Comparison of ENCODE assay signal across 12 cellular contexts in the genomic region with DNA sequence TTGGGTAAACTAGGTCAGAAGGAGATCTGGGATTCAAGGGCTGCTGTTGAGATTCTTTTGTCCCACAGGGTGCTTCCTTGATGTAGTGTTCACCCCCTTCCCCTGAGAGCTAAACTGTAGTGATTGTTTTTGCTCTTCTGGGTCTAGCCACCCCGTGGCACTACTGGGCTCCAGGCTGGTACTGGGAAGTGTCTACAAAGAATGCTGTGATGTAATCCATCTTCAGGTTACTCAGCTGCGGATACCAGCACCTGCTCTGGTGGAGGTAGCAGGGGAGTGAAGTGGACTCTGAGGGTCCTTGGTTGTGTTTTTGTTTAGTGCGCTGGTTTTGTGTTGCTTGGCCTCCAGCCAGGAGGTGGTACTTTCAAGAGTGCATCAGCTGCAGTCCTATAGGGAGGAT.
DNase-seq lines count a peak whose midpoint lies in the region; ATAC-seq and TF ChIP-seq lines count a peak whose summit lies in the region.
"Had no signal": no experiment of that assay in that cellular context is flagged by ENCODE, and none has a peak within 500 bp of the region (broad histone marks: within the 10 kb centered on the region; RNA-seq: fewer than 3 reads in every experiment).

No MANE protein-coding gene starts in this region.

- H3K4me3 Mint-ChIP-seq in nephron, result no peak overlapping the region
- H3K4me3 Mint-ChIP-seq: activated CD4-positive, alpha-beta T cell treated with anti-CD3 and anti-CD28 coated beads, Interleukin-2, amount 10 ng/mL, durations not matched to agents 7 days and 5 days; IgD-negative memory B cell had no signal

- peak overlapping the region; percentile 65 for H3K27ac ChIP-seq in RWPE1

- TF ChIP-seq CTCF in RWPE1 (conservative IDR thresholded peaks at IDR 0.05; ENCODE audit: low read depth) (no peak), nephron (IDR thresholded peaks at IDR 0.05; ENCODE audit: unreplicated experiment in 3 of 3) (no peak)

- ATAC-seq in GM18519 (IDR thresholded peaks at IDR 0.05; ENCODE audit: low FRiP score, unreplicated experiment) (peak; percentile 9), HG02610 (IDR thresholded peaks at IDR 0.05; ENCODE audit: unreplicated experiment) (peak; percentile 3)

- DNase-seq in RWPE1 (ENCODE audit: low spot score), result no peak
- no peak for DNase-seq in AG20443 (ENCODE audit: low spot score)
- no peak for DNase-seq in NCI-H446 treated with DMSO at 0.1 percent for 48 hours (lab: John Stamatoyannopoulos, UW)
- DNase-seq in central memory CD4-positive, alpha-beta T cell, result no peak
- DNase-seq: NCI-H524 treated with DMSO at 0.1 percent for 48 hours; stimulated activated naive CD4-positive, alpha-beta T cell treated with Interleukin-2 at 50 U/mL for 16 hours; SW 1271 had no signal

- peaks cover 7% of the 10 kb centered on the region for H3K4me1 Mint-ChIP-seq in nephron
- H3K4me1 Mint-ChIP-seq: IgD-negative memory B cell had no signal

- H3K27ac Mint-ChIP-seq in nephron, result peak overlapping the region in 2 of 3 experiments; percentile 64 to 83
- H3K27ac Mint-ChIP-seq: activated CD4-positive, alpha-beta T cell treated with anti-CD3 and anti-CD28 coated beads, Interleukin-2, amount 10 ng/mL, durations not matched to agents 7 days and 5 days; IgD-negative memory B cell had no signal

- CTCF ChIA-PET in RWPE1 (lab: Yijun Ruan, JAX), result no interaction called here

- no peaks in the 10 kb centered on the region for H3K27me3 Mint-ChIP-seq in nephron (ENCODE audit: low read depth)

- POLR2A ChIA-PET in RWPE1 (lab: Yijun Ruan, JAX; ENCODE audit: low non-redundant PET), result no interaction called here

- H3K9me3 Mint-ChIP-seq in nephron, result peaks cover 23% of the 10 kb centered on the region

- H3K36me3 Mint-ChIP-seq in nephron (ENCODE audit: low read depth), result peaks cover 5% of the 10 kb centered on the region
- H3K36me3 Mint-ChIP-seq: IgD-negative memory B cell had no signal
